Comparison of ENCODE assay signal across 23 cellular contexts in the genomic region with DNA sequence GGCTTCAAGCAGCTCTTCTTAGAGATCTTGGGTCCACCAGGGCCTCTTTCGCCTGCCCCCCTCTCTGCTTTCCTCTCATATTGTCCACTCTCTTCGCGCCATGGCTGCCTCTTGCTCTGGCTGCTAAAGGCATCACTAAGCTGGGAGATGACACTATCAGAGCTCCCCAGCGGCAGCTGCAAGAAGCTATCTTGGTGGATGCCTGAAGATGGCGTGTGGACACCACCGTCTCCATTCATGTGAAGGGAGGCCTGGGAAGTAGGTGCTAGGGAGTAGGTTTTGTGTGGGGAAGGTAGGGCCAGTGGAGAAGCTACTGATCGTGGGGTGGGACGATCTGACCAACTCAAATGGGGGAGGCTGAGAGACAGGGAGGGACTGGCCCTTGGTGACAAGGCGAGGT. TPM values are rescaled to one million over a fixed set of nuclear protein-coding genes. Genes with fewer than 3 reads are reported as not detected.
DNase-seq lines count a peak whose midpoint lies in the region; ATAC-seq and TF ChIP-seq lines count a peak whose summit lies in the region.
"Had no signal": no experiment of that assay in that cellular context is flagged by ENCODE, and none has a peak within 500 bp of the region (broad histone marks: within the 10 kb centered on the region; RNA-seq: fewer than 3 reads in every experiment).

No MANE protein-coding gene starts in this region.

- peaks cover 7% of the 10 kb centered on the region for H3K4me1 Mint-ChIP-seq in GM23338
- H3K4me1 Mint-ChIP-seq: activated CD4-positive, alpha-beta T cell treated with anti-CD3 and anti-CD28 coated beads for 36 hours had no signal

- H3K9me3 Mint-ChIP-seq in GM23338 = no peaks in the 10 kb centered on the region
- H3K9me3 Mint-ChIP-seq: IgD-negative memory B cell had no signal

- H4K20me1 ChIP-seq in GM23338 (replicated peaks; ENCODE audit: insufficient read depth) = no peaks in the 10 kb centered on the region

- WGBS in gastroesophageal sphincter (ENCODE audit: low coverage in 1 of 2), 2 donors = 80% methylated on average over 3 of the region's 9 CpGs; no CpG with 5 or more reads in 1 of the 2 donors
- WGBS in stomach, 5 donors = 93 to 98% (median 95%) methylated on average over 9 of the region's 9 CpGs

- H3K36me3 ChIP-seq in GM23338 (ENCODE audit: insufficient read depth) = 0 out of 2 replicates have a peak, but pooled peaks cover 3% of the 10 kb centered on the region
- H3K36me3 ChIP-seq in gastroesophageal sphincter = peaks cover 3 to 92% of the 10 kb centered on the region in 2 donors
- peaks cover 20 to 99% (median 85%) of the 10 kb centered on the region in 4 donors for H3K36me3 ChIP-seq in stomach
- H3K36me3 ChIP-seq: HAP-1, SJSA1 had no signal

- intact Hi-C loops in stomach (cut with DNase I; ENCODE audit: low total_unique reads) = no loop called here

- H3K27ac Mint-ChIP-seq in GM23338 = peak overlapping the region; percentile 59; the same call in 1 of the 2 replicates
- H3K27ac Mint-ChIP-seq: activated CD4-positive, alpha-beta T cell treated with anti-CD3 and anti-CD28 coated beads for 36 hours had no signal

- DNase-seq in GM23338 (ENCODE audit: low spot score) (no peak), stomach (no peak), GM20000 (ENCODE audit: low spot score) (no peak), NCI-H2029 (lab: John Stamatoyannopoulos, UW) (no peak), amniotic stem cell (lab: John Stamatoyannopoulos, UW) (no peak)
- DNase-seq: activated CD4-positive, alpha-beta T cell treated with anti-CD3 and anti-CD28 coated beads for 36 hours; activated CD8-positive, alpha-beta memory T cell treated with anti-CD3 and anti-CD28 coated beads for 24 hours; activated gamma-delta T cell; activated T-cell treated with anti-CD3 and anti-CD28 coated beads, Interleukin-2, amount 50 U/mL, for 1 hour; effector memory CD4-positive, alpha-beta T cell; EL; mucosa of descending colon; NCI-H526 treated with DMSO at 0.1 percent for 48 hours; posterior cingulate gyrus; substantia nigra; T-helper 1 cell had no signal

- H3K9me2 ChIP-seq in GM23338 (ENCODE audit: insufficient read depth) = no peaks in the 10 kb centered on the region

- H3K36me3 Mint-ChIP-seq in GM23338 (ENCODE audit: low read depth) = peaks cover 14% of the 10 kb centered on the region
- H3K36me3 Mint-ChIP-seq: IgD-negative memory B cell had no signal

- TF ChIP-seq CTCF in GM23338 (conservative IDR thresholded peaks at IDR 0.05; ENCODE audit: low read depth in 2 of 2) (peak in 1 of 2 experiments; percentile 38; a peak in 1 of 4 replicates), gastroesophageal sphincter (IDR thresholded peaks at IDR 0.05) (no peak), stomach (IDR thresholded peaks at IDR 0.05) (no peak), GM20000 (IDR thresholded peaks at IDR 0.05; ENCODE audit: extremely low read depth, missing control alignments) (no peak)

- H3F3A ChIP-seq in GM23338 (replicated peaks; ENCODE audit: low read depth) = 0 out of 2 replicates have a peak, but pooled peaks cover 3% of the 10 kb centered on the region

- H3K27ac ChIP-seq in GM23338 (ENCODE audit: low read depth) = no peak overlapping the region
- H3K27ac ChIP-seq in gastroesophageal sphincter = peak overlapping the region in 3 of 4 donors; percentile 83 to 92 (median 90)
- H3K27ac ChIP-seq in stomach = peak overlapping the region in 4 of 5 donors; percentile 26 to 92 (median 88)
- H3K27ac ChIP-seq: C4-2B, SJSA1 had no signal

- no peak overlapping the region for H3K4me3 ChIP-seq in GM23338
- H3K4me3 ChIP-seq in gastroesophageal sphincter = no peak overlapping the region
- H3K4me3 ChIP-seq in stomach = no peak overlapping the region
- H3K4me3 ChIP-seq: HAP-1, mucosa of descending colon, SJSA1 had no signal

- H3K79me2 ChIP-seq in GM23338 (replicated peaks; ENCODE audit: insufficient read depth) = no peaks in the 10 kb centered on the region

- H3K27me3 ChIP-seq in GM23338 (ENCODE audit: insufficient read depth) = no peaks in the 10 kb centered on the region
- no peaks in the 10 kb centered on the region for H3K27me3 ChIP-seq in gastroesophageal sphincter
- no peaks in the 10 kb centered on the region for H3K27me3 ChIP-seq in stomach
- H3K27me3 ChIP-seq: SJSA1 had no signal

- TF ChIP-seq POLR2A in gastroesophageal sphincter (IDR thresholded peaks at IDR 0.05) (no peak), stomach (IDR thresholded peaks at IDR 0.05) (no peak)

- TF ChIP-seq RAD21 in Ishikawa (IDR thresholded peaks at IDR 0.05; ENCODE audit: low read depth) = peak; percentile 12; the same call in 1 of the 2 replicates

- peaks cover 8% of the 10 kb centered on the region; the same call in 1 of the 2 replicates for H3K4me1 ChIP-seq in GM23338 (ENCODE audit: insufficient read depth)
- H3K4me1 ChIP-seq in gastroesophageal sphincter = peaks cover 10 to 94% (median 29%) of the 10 kb centered on the region in 3 donors
- H3K4me1 ChIP-seq in stomach = peaks cover 5 to 49% (median 24%) of the 10 kb centered on the region in 4 donors
- H3K4me1 ChIP-seq: HAP-1 had no signal

- H2AFZ ChIP-seq in GM23338 = no peak overlapping the region

- H3K4me3 Mint-ChIP-seq in GM23338 = no peak overlapping the region
- H3K4me3 Mint-ChIP-seq: activated CD4-positive, alpha-beta T cell treated with anti-CD3 and anti-CD28 coated beads for 36 hours; IgD-negative memory B cell had no signal

- no peak; the same call in 2 of the 3 replicates for ATAC-seq in GM23338
- no peak for ATAC-seq in gastroesophageal sphincter
- ATAC-seq: activated CD4-positive, alpha-beta T cell treated with anti-CD3 and anti-CD28 coated beads for 36 hours; esophagus mucosa; mucosa of descending colon had no signal

- H3K9me3 ChIP-seq in gastroesophageal sphincter (no peaks in the 10 kb centered on the region), stomach (no peaks in the 10 kb centered on the region)
- H3K9me3 ChIP-seq: HAP-1, mucosa of descending colon had no signal

- H3K27me3 Mint-ChIP-seq in GM23338 (ENCODE audit: insufficient read depth, low read depth, poor library complexity) = peaks cover 6% of the 10 kb centered on the region
- H3K27me3 Mint-ChIP-seq: activated CD4-positive, alpha-beta T cell treated with anti-CD3 and anti-CD28 coated beads for 36 hours; IgD-negative memory B cell had no signal

- no peak overlapping the region for H3K4me2 ChIP-seq in GM23338

- no peak for TF ChIP-seq EP300 in Ishikawa (IDR thresholded peaks at IDR 0.05; ENCODE audit: borderline replicate concordance)
- no peak for TF ChIP-seq EP300 in gastroesophageal sphincter (IDR thresholded peaks at IDR 0.05)
- TF ChIP-seq EP300 in stomach (IDR thresholded peaks at IDR 0.05) = no peak

TF ChIP-seq in Ishikawa, 13 proteins besides CTCF, POLR2A, EP300 and RAD21:
- no peak for TF ChIP-seq TEAD4 (IDR thresholded peaks at IDR 0.05)
- TF ChIP-seq, protein P1, sequence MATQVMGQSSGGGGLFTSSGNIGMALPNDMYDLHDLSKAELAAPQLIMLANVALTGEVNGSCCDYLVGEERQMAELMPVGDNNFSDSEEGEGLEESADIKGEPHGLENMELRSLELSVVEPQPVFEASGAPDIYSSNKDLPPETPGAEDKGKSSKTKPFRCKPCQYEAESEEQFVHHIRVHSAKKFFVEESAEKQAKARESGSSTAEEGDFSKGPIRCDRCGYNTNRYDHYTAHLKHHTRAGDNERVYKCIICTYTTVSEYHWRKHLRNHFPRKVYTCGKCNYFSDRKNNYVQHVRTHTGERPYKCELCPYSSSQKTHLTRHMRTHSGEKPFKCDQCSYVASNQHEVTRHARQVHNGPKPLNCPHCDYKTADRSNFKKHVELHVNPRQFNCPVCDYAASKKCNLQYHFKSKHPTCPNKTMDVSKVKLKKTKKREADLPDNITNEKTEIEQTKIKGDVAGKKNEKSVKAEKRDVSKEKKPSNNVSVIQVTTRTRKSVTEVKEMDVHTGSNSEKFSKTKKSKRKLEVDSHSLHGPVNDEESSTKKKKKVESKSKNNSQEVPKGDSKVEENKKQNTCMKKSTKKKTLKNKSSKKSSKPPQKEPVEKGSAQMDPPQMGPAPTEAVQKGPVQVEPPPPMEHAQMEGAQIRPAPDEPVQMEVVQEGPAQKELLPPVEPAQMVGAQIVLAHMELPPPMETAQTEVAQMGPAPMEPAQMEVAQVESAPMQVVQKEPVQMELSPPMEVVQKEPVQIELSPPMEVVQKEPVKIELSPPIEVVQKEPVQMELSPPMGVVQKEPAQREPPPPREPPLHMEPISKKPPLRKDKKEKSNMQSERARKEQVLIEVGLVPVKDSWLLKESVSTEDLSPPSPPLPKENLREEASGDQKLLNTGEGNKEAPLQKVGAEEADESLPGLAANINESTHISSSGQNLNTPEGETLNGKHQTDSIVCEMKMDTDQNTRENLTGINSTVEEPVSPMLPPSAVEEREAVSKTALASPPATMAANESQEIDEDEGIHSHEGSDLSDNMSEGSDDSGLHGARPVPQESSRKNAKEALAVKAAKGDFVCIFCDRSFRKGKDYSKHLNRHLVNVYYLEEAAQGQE (IDR thresholded peaks at IDR 0.05; ENCODE audit: low read depth) = no peak
- no peak for TF ChIP-seq NFIC (IDR thresholded peaks at IDR 0.05)
- TF ChIP-seq TCF12 (IDR thresholded peaks at IDR 0.05; ENCODE audit: low read depth) = no peak
- no peak for TF ChIP-seq CEBPB (IDR thresholded peaks at IDR 0.05)
- TF ChIP-seq YY1 (IDR thresholded peaks at IDR 0.05; ENCODE audit: low read depth) = no peak
- TF ChIP-seq, protein P2, sequence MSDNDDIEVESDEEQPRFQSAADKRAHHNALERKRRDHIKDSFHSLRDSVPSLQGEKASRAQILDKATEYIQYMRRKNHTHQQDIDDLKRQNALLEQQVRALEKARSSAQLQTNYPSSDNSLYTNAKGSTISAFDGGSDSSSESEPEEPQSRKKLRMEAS (IDR thresholded peaks at IDR 0.05) = no peak
TF ChIP-seq in Ishikawa: peak in this region for 0.

RNA-seq across cellular contexts. Expression of a gene that starts 45.9 kb away (rescaled TPM):
- total RNA-seq in GM23338 (2014; rRNA removed; shearing (Covaris generic)) = 110 and 111 TPM in 2 replicates
- 227 and 233 TPM in 2 replicates for polyA plus RNA-seq in GM23338 (2016; fragmentation: Nextera tagmentation; extraction: Ambion mirVana)
- 10 to 100 TPM; 25.4 to 74.1 (median 68.5) TPM for total RNA-seq in gastroesophageal sphincter
- 100 to 1,000 TPM in 2 of 5 donors, 10 to 100 TPM in 3; 41.7 to 231 (median 83.9) TPM for total RNA-seq in stomach
- 100 to 1,000 TPM; 168 to 289 (median 277) TPM for polyA plus RNA-seq in stomach
